ENCODE assay signal across 27 cellular contexts in the genomic region with DNA sequence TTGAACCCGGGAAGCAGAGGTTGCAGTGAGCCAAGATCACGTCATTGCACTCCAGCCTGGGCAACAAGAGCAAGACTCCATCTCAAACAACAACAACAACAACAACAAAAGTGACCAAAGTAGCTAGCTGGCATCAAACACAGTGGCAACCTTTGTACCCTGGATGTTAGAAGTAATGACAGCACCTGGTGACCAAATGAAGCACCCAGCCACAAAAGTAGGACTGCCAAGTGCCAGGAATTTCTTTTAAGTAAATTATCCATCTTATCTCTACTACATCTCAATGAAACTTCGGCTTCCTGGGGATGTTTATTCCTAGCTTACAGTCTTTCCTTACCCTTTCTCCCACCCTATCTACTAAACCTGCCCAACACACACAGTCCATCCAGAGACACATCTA. TPM values are rescaled to one million over a fixed set of nuclear protein-coding genes. Genes with fewer than 3 reads are reported as not detected.
DNase-seq lines count a peak whose midpoint lies in the region; ATAC-seq, FAIRE-seq and TF ChIP-seq lines count a peak whose summit lies in the region.
"Had no signal": no experiment of that assay in that cellular context is flagged by ENCODE, and none has a peak within 500 bp of the region (broad histone marks: within the 10 kb centered on the region; RNA-seq: fewer than 3 reads in every experiment).

No MANE protein-coding gene starts in this region.

- intact Hi-C loops in K562 (cut with micrococcal nuclease) (no loop called here), left ventricle myocardium inferior (cut with micrococcal nuclease) (no loop called here)

- DNase-seq in SK-N-SH (no peak), EH (ENCODE audit: low read depth) (peak; percentile 23), K562 (ENCODE audit: extremely low read depth in 1 of 4, low spot score in 3 of 4) (no peak), naive B cell (no peak), NCI-H1417 (lab: John Stamatoyannopoulos, UW) (no peak), left ventricle myocardium inferior (no peak)
- DNase-seq: ACHN; DMS53; EL; GF-D8; H7; MV-4-11; NCI-H1105 treated with DMSO at 0.1 percent for 48 hours; NCI-H1694; NCI-H2081; NCI-H2171; NCI-H345; NCI-H524; NCI-H774; NK-92 treated with Interleukin-12 subunit alpha and Interleukin-12 subunit beta, amount 100 ng/mL, for 24 hours; SJCRH30 had no signal

- no peak for TF ChIP-seq POLR2A in K562 (conservative IDR thresholded peaks at IDR 0.05)

- H3K9ac ChIP-seq in SK-N-SH (no peak overlapping the region), K562 (ENCODE audit: insufficient read depth in 1 of 2, low read depth in 2 of 2, low read length in 2 of 2) (no peak overlapping the region)
- H3K9ac ChIP-seq: BLaER1, KMS-11 had no signal

- peaks cover 3 to 5% of the 10 kb centered on the region in 2 experiments; a peak in 3 of 4 replicates for H3K4me1 ChIP-seq in SK-N-SH (ENCODE audit: control insufficient read depth in 1 of 2, insufficient read depth in 2 of 2, low read depth in 1 of 2, low read length in 1 of 2)
- H3K4me1 ChIP-seq in K562 (replicated peaks in 1 of 2; ENCODE audit: control insufficient read depth in 2 of 2, insufficient read depth in 2 of 2, low read length in 2 of 2), result peaks cover 12 to 25% of the 10 kb centered on the region in 2 experiments; a peak in 4 of 5 replicates
- peaks cover 16% of the 10 kb centered on the region for H3K4me1 ChIP-seq in left ventricle myocardium inferior

- H3K27me3 ChIP-seq in SK-N-SH (ENCODE audit: insufficient read depth), result no peaks in the 10 kb centered on the region
- no peaks in the 10 kb centered on the region for H3K27me3 ChIP-seq in K562 (ENCODE audit: control insufficient read depth in 2 of 2, insufficient read depth in 2 of 2, low read length in 2 of 2)
- no peaks in the 10 kb centered on the region for H3K27me3 ChIP-seq in left ventricle myocardium inferior (ENCODE audit: low read depth)
- H3K27me3 ChIP-seq: BLaER1, SJCRH30 had no signal

- peaks cover 0 to 4% of the 10 kb centered on the region in 2 donors for H3K36me3 Mint-ChIP-seq in naive B cell

- H3K79me2 ChIP-seq in SK-N-SH (ENCODE audit: insufficient read depth), result peaks cover 98% of the 10 kb centered on the region
- peaks cover 84% of the 10 kb centered on the region for H3K79me2 ChIP-seq in K562 (ENCODE audit: control insufficient read depth, insufficient read depth, low read length)

- no peak overlapping the region for H3K4me3 ChIP-seq in SK-N-SH (ENCODE audit: low read depth in 2 of 2, low read length in 1 of 2)
- H3K4me3 ChIP-seq in K562, result no peak overlapping the region
- H3K4me3 ChIP-seq in left ventricle myocardium inferior, result no peak overlapping the region
- H3K4me3 ChIP-seq: BLaER1, SJCRH30 had no signal

- no peak for FAIRE-seq in K562 (lab: Jason Lieb, UNC)
- FAIRE-seq: RCC 7860 had no signal

- H3K9me2 ChIP-seq in SK-N-SH, result no peaks in the 10 kb centered on the region

- POLR2A ChIA-PET in SK-N-SH (lab: Yijun Ruan, JAX) (no interaction called here), K562 (lab: Yijun Ruan, JAX) (interaction anchor here (2.8 kb wide), 1 partner anchor 11 kb away, joined by 16 read pairs; no protein-coding TSS in a partner anchor)

- peaks cover 0 to 2% (median 0%) of the 10 kb centered on the region in 7 donors for H3K9me3 Mint-ChIP-seq in naive B cell

- no peak for TF ChIP-seq RAD21 in SK-N-SH (IDR thresholded peaks at IDR 0.05; ENCODE audit: low read length)
- no peak for TF ChIP-seq RAD21 in K562 (CRISPR knock-in tag; conservative IDR thresholded peaks at IDR 0.05 in 1 of 2, IDR thresholded peaks at IDR 0.05 in 1 of 2)

- WGBS in SK-N-SH (ENCODE audit: low lambda C conversion rate), result 66% methylated on average over 3 of the region's 3 CpGs
- WGBS in K562 (ENCODE audit: insufficient coverage, low coverage, missing lambda C conversion rate), result 21% methylated on average over 1 of the region's 3 CpGs

- no TSS peak for BruUV-seq in K562 (replicated peaks; lab: Mats Ljungman, UMichigan)

- TF ChIP-seq EP300 in SK-N-SH (IDR thresholded peaks at IDR 0.05; ENCODE audit: borderline replicate concordance in 1 of 2, low read depth in 1 of 2, low read length in 1 of 2), result no peak
- no peak for TF ChIP-seq EP300 in K562 (IDR thresholded peaks at IDR 0.05; ENCODE audit: low read length)

- H3K4me2 ChIP-seq in SK-N-SH, result no peak overlapping the region
- H3K4me2 ChIP-seq in K562 (ENCODE audit: insufficient read depth, low read length), result no peak overlapping the region
- H3K4me2 ChIP-seq: BLaER1, KMS-11 had no signal

- peaks cover 19 to 66% (median 50%) of the 10 kb centered on the region in 3 donors for H3K4me1 Mint-ChIP-seq in naive B cell

- in situ Hi-C loops in K562 (cut with MboI), result no loop called here

- no peaks in the 10 kb centered on the region for H3K27me3 Mint-ChIP-seq in naive B cell

- CTCF ChIA-PET in SK-N-SH (lab: Yijun Ruan, JAX), result no interaction called here
- CTCF ChIA-PET in K562 (lab: Yijun Ruan, JAX; ENCODE audit: low intra/inter-chr PET ratio), result no interaction called here

- H3F3A ChIP-seq in SK-N-SH (replicated peaks; ENCODE audit: insufficient read depth), result peaks cover 14% of the 10 kb centered on the region

- ATAC-seq in SK-N-SH treated with all-trans-retinoic acid at 6 μM for 48 hours, result peak; percentile 32; the same call in 2 of the 3 replicates
- ATAC-seq in K562, result no peak
- no peak for ATAC-seq in naive B cell (ENCODE audit: low read depth in 2 of 2)
- ATAC-seq in HG03457 (IDR thresholded peaks at IDR 0.05; ENCODE audit: unreplicated experiment), result no peak

- H2AFZ ChIP-seq in SK-N-SH (ENCODE audit: low read depth) (no peak overlapping the region), K562 (ENCODE audit: low read depth, low read length) (no peak overlapping the region)

- H3K27ac ChIP-seq in SK-N-SH (ENCODE audit: low read depth in 2 of 2, low read length in 1 of 2) (no peak overlapping the region), K562 (ENCODE audit: extremely low read depth, low read depth, low read length) (no peak overlapping the region), left ventricle myocardium inferior (replicated peaks) (no peak overlapping the region)
- H3K27ac ChIP-seq: 22Rv1, BLaER1, KMS-11, SJCRH30 had no signal

- TF ChIP-seq CTCF in SK-N-SH (IDR thresholded peaks at IDR 0.05), result no peak
- TF ChIP-seq CTCF in K562 (IDR thresholded peaks at IDR 0.05 in 2 of 3, conservative IDR thresholded peaks at IDR 0.05 in 1 of 3; ENCODE audit: insufficient read depth in 2 of 3, low read depth in 1 of 3, low read length in 3 of 3), result no peak
- TF ChIP-seq CTCF in left ventricle myocardium inferior (IDR thresholded peaks at IDR 0.05; ENCODE audit: borderline replicate concordance), result no peak

- H3K9me3 ChIP-seq in SK-N-SH (no peaks in the 10 kb centered on the region), K562 (replicated peaks; ENCODE audit: control insufficient read depth, insufficient read depth, low read depth, low read length) (no peaks in the 10 kb centered on the region), left ventricle myocardium inferior (replicated peaks) (no peaks in the 10 kb centered on the region)
- H3K9me3 ChIP-seq: SJCRH30 had no signal

- H4K20me1 ChIP-seq in SK-N-SH (ENCODE audit: insufficient read depth) (peaks cover 91% of the 10 kb centered on the region), K562 (replicated peaks; ENCODE audit: control insufficient read depth, insufficient read depth, low read length) (no peaks in the 10 kb centered on the region)

- H3K4me3 Mint-ChIP-seq in naive B cell, result no peak overlapping the region

- H3K36me3 ChIP-seq in SK-N-SH (replicated peaks in 1 of 2; ENCODE audit: control insufficient read depth in 1 of 2, insufficient read depth in 2 of 2, low read length in 1 of 2) (peaks cover 0 to 3% of the 10 kb centered on the region in 2 experiments), K562 (ENCODE audit: control insufficient read depth, insufficient read depth, low read length) (no peaks in the 10 kb centered on the region), left ventricle myocardium inferior (no peaks in the 10 kb centered on the region)

- no peaks in the 10 kb centered on the region for H3K9me1 ChIP-seq in K562 (ENCODE audit: control insufficient read depth, insufficient read depth, low read length)

- peak overlapping the region in 5 of 6 donors; percentile 38 to 90 (median 57) for H3K27ac Mint-ChIP-seq in naive B cell

TF ChIP-seq in SK-N-SH treated with all-trans-retinoic acid at 6 μM for 48 hours, 23 proteins besides CTCF, POLR2A, EP300 and RAD21:
- no peak for TF ChIP-seq BACH2 (CRISPR knock-in tag; IDR thresholded peaks at IDR 0.05; ENCODE audit: borderline replicate concordance)

TF ChIP-seq in K562, 482 proteins besides CTCF, POLR2A, EP300 and RAD21:
- TF ChIP-seq THRAP3 (IDR thresholded peaks at IDR 0.05; ENCODE audit: borderline replicate concordance), result no peak
- TF ChIP-seq KHSRP (IDR thresholded peaks at IDR 0.05), result no peak
- TF ChIP-seq GATA2 (CRISPR knock-in tag; IDR thresholded peaks at IDR 0.05), result peak; percentile 12; the same call in 1 of the 2 replicates
- no peak for TF ChIP-seq ZEB2 (IDR thresholded peaks at IDR 0.05)

RNA-seq across cellular contexts. Expression of gene SRPK2, which starts 18.8 kb away (rescaled TPM):
- polyA plus RNA-seq in SK-N-SH (2012; rRNA removed) (15.4 and 17.3 TPM in 2 replicates), K562 (2011; rRNA removed) (15.7 and 21.5 TPM in 2 replicates), K562 (2014; fragmentation: Illumina TruSeq; extraction: Trizol) (33.6 and 36.3 TPM in 2 replicates), K562 (2014; fragmentation: Nextera tagmentation; extraction: Ambion mirVana) (10 to 100 TPM; 27.3 to 33.3 TPM), K562 (2014; rRNA removed) (18.6 and 26.4 TPM in 2 replicates), naive B cell (ENCODE audit: low read depth in 6 of 6) (10 to 100 TPM; 50.6 to 65.5 (median 56.1) TPM)
- polyA plus RNA-seq in SK-N-SH (2012; cell fraction: cytosol; rRNA removed), result 20.2 and 23.7 TPM in 2 replicates
- polyA plus RNA-seq in SK-N-SH (2012; cell fraction: nucleus; rRNA removed), result 23.0 and 33.9 TPM in 2 replicates
- total RNA-seq in K562 (2011; cell fraction: chromatin; rRNA removed; ENCODE audit: low replicate concordance), result 35.3 and 133 TPM in 2 replicates
- total RNA-seq in K562 (2011; cell fraction: nucleolus; rRNA removed), result 16.7 and 26.2 TPM in 2 replicates
- total RNA-seq in K562 (2011; cell fraction: nucleoplasm; rRNA removed), result 38.6 and 52.0 TPM in 2 replicates
- total RNA-seq in K562 (2014; rRNA removed) (25.3 and 28.2 TPM in 2 replicates), K562 (2014; rRNA removed; fragmentation: Illumina TruSeq; extraction: Trizol) (38.8 and 43.1 TPM in 2 replicates), K562 (2015; rRNA removed; fragmentation: Illumina TruSeq; extraction: Trizol) (39.4 and 41.1 TPM in 2 replicates), K562 (2021) (38.8 and 44.7 TPM in 2 replicates), left ventricle myocardium inferior (34.3 TPM)
- polyA plus RNA-seq in K562 (2011; cell fraction: cytosol; rRNA removed), result 7.1 and 10.4 TPM in 2 replicates
- 17.2 and 19.5 TPM in 2 replicates for polyA plus RNA-seq in K562 (2011; cell fraction: nucleus; rRNA removed)
- 29.8 and 31.3 TPM in 2 replicates for polyA plus RNA-seq in K562 (2012)
- 32.2 and 34.9 TPM in 2 replicates for polyA minus RNA-seq in K562 (2011; rRNA and poly(A)+ RNA removed)
- 12.4 and 18.3 TPM in 2 replicates for polyA minus RNA-seq in K562 (2011; cell fraction: cytosol; rRNA and poly(A)+ RNA removed)
- 21.5 and 27.9 TPM in 2 replicates for polyA minus RNA-seq in K562 (2011; cell fraction: nucleus; rRNA and poly(A)+ RNA removed)
